22 cellular contexts compared by ENCODE assay signal in the genomic region with DNA sequence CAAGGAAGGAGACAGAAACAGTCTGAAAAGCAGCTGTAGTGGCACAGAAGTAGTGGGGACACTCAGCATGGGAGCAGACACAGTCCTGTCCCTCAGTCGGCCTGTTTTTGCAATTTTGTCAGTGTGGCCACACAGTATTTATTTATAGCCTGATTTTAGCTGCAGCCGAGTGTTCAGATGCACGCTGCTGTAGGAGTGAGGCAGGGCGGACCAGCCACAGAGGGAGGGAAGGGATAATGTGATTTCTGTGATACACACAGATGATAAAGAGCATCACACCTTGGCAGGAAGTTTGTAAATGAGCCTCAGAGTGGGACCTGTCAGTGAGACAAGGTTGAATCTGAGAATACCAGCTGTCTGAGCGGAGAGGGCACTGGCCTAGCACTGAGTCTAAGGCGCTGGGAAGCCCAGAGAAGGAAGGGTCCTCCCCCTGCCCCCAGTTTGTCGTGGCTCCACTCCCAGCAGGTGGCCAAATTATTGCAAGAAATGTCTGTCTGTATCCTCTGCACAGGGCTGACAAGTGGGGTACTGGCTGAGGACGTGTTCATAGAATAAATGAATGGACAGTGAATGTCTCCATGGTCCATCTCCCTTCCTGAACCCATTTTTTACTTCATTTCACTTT.
DNase-seq lines count a peak whose midpoint lies in the region; ATAC-seq and TF ChIP-seq lines count a peak whose summit lies in the region.
"Had no signal": no experiment of that assay in that cellular context is flagged by ENCODE, and none has a peak within 500 bp of the region (broad histone marks: within the 10 kb centered on the region; RNA-seq: fewer than 3 reads in every experiment).

No MANE protein-coding gene starts in this region.

- TF ChIP-seq POLR2A in NB4 (IDR thresholded peaks at IDR 0.05; ENCODE audit: extremely low read depth, insufficient read length) = no peak

- peak; percentile 41 for ATAC-seq in central memory CD8-positive, alpha-beta T cell (replicated peaks; ENCODE audit: extremely low read depth, poor library complexity, severe bottlenecking)
- no peak for ATAC-seq in stimulated activated naive CD8-positive, alpha-beta T cell treated with anti-CD3 and anti-CD28 coated beads, Interleukin-15, amount 100 ng/mL, for 72 hours
- ATAC-seq in stimulated activated naive B cell treated with anti-CD40 and anti-IgM and Interleukin-4, amounts not matched to agents 10 μg/mL and 1 μg/mL and 100 μg/mL, for 72 hours (replicated peaks) = no peak
- ATAC-seq: HCT116, left colon, Panc1 had no signal

- H3K9me3 Mint-ChIP-seq in activated naive CD4-positive, alpha-beta T cell treated with anti-CD3 and anti-CD28 coated beads, Interleukin-2, amount 50 U/mL, for 24 hours = no peaks in the 10 kb centered on the region
- H3K9me3 Mint-ChIP-seq in central memory CD8-positive, alpha-beta T cell = no peaks in the 10 kb centered on the region
- H3K9me3 Mint-ChIP-seq in stimulated activated naive CD8-positive, alpha-beta T cell treated with anti-CD3 and anti-CD28 coated beads, Interleukin-15, amount 100 ng/mL, for 72 hours = no peaks in the 10 kb centered on the region
- no peaks in the 10 kb centered on the region for H3K9me3 Mint-ChIP-seq in stimulated activated naive B cell treated with anti-CD40 and anti-IgM and Interleukin-4, amounts not matched to agents 10 μg/mL and 1 μg/mL and 100 μg/mL, for 72 hours

- no peak for DNase-seq in activated naive CD4-positive, alpha-beta T cell treated with Interleukin-2 at 50 U/mL for 16 hours
- DNase-seq in NB4 (ENCODE audit: low read depth) = no peak
- no peak for DNase-seq in central memory CD8-positive, alpha-beta T cell (ENCODE audit: low spot score in 2 of 2)
- no peak for DNase-seq in stimulated activated naive CD8-positive, alpha-beta T cell treated with anti-CD3 and anti-CD28 coated beads, Interleukin-15, amount 100 ng/mL, for 72 hours
- DNase-seq in stimulated activated naive B cell treated with anti-CD40 and anti-IgM and Interleukin-4, amounts not matched to agents 10 μg/mL and 1 μg/mL and 100 μg/mL, for 72 hours = no peak
- DNase-seq in cerebellar cortex (ENCODE audit: low spot score) = no peak
- no peak for DNase-seq in NCI-H345 treated with DMSO at 0.1 percent for 48 hours (lab: John Stamatoyannopoulos, UW; ENCODE audit: unreplicated experiment)
- DNase-seq: AML-193; anterior cingulate cortex; DMS53; foreskin melanocyte; left colon; midbrain; NCI-H1048; NCI-H2081 treated with DMSO at 0.1 percent for 48 hours; NCI-H526 treated with DMSO at 0.1 percent for 48 hours; ovary; stimulated activated CD4-positive, alpha-beta T cell treated with anti-CD3 and anti-CD28 coated beads, Interleukin-4, amount 100 ng/mL, for 4 hours; thyroid gland had no signal

- peaks cover 92% of the 10 kb centered on the region for H3K4me1 Mint-ChIP-seq in activated naive CD4-positive, alpha-beta T cell treated with anti-CD3 and anti-CD28 coated beads, Interleukin-2, amount 50 U/mL, for 24 hours
- H3K4me1 Mint-ChIP-seq in central memory CD8-positive, alpha-beta T cell = peaks cover 85% of the 10 kb centered on the region
- peaks cover 88% of the 10 kb centered on the region for H3K4me1 Mint-ChIP-seq in stimulated activated naive CD8-positive, alpha-beta T cell treated with anti-CD3 and anti-CD28 coated beads, Interleukin-15, amount 100 ng/mL, for 72 hours
- H3K4me1 Mint-ChIP-seq in stimulated activated naive B cell treated with anti-CD40 and anti-IgM and Interleukin-4, amounts not matched to agents 10 μg/mL and 1 μg/mL and 100 μg/mL, for 72 hours = peaks cover 68 to 90% of the 10 kb centered on the region in 2 donors

- H3K4me3 ChIP-seq in NB4 (ENCODE audit: low read depth, low read length) = peak overlapping the region; percentile 13
- H3K4me3 ChIP-seq: ovary, thyroid gland had no signal

- peak overlapping the region; percentile 93 for H3K4me3 Mint-ChIP-seq in activated naive CD4-positive, alpha-beta T cell treated with anti-CD3 and anti-CD28 coated beads, Interleukin-2, amount 50 U/mL, for 24 hours
- peak overlapping the region; percentile 96 for H3K4me3 Mint-ChIP-seq in central memory CD8-positive, alpha-beta T cell
- H3K4me3 Mint-ChIP-seq in stimulated activated naive CD8-positive, alpha-beta T cell treated with anti-CD3 and anti-CD28 coated beads, Interleukin-15, amount 100 ng/mL, for 72 hours = peak overlapping the region; percentile 99
- H3K4me3 Mint-ChIP-seq in stimulated activated naive B cell treated with anti-CD40 and anti-IgM and Interleukin-4, amounts not matched to agents 10 μg/mL and 1 μg/mL and 100 μg/mL, for 72 hours = no peak overlapping the region

- TF ChIP-seq CTCF in NB4 (IDR thresholded peaks at IDR 0.05; ENCODE audit: low read depth, low read length) = no peak

- H3K27ac Mint-ChIP-seq in activated naive CD4-positive, alpha-beta T cell treated with anti-CD3 and anti-CD28 coated beads, Interleukin-2, amount 50 U/mL, for 24 hours = peak overlapping the region; percentile 36
- H3K27ac Mint-ChIP-seq in central memory CD8-positive, alpha-beta T cell (ENCODE audit: low read depth) = peak overlapping the region; percentile 92
- H3K27ac Mint-ChIP-seq in stimulated activated naive CD8-positive, alpha-beta T cell treated with anti-CD3 and anti-CD28 coated beads, Interleukin-15, amount 100 ng/mL, for 72 hours = peak overlapping the region in 1 of 2 donors; percentile 59
- H3K27ac Mint-ChIP-seq in stimulated activated naive B cell treated with anti-CD40 and anti-IgM and Interleukin-4, amounts not matched to agents 10 μg/mL and 1 μg/mL and 100 μg/mL, for 72 hours = no peak overlapping the region

- no peaks in the 10 kb centered on the region for H3K27me3 Mint-ChIP-seq in activated naive CD4-positive, alpha-beta T cell treated with anti-CD3 and anti-CD28 coated beads, Interleukin-2, amount 50 U/mL, for 24 hours
- H3K27me3 Mint-ChIP-seq in central memory CD8-positive, alpha-beta T cell = no peaks in the 10 kb centered on the region
- no peaks in the 10 kb centered on the region for H3K27me3 Mint-ChIP-seq in stimulated activated naive CD8-positive, alpha-beta T cell treated with anti-CD3 and anti-CD28 coated beads, Interleukin-15, amount 100 ng/mL, for 72 hours
- no peaks in the 10 kb centered on the region for H3K27me3 Mint-ChIP-seq in stimulated activated naive B cell treated with anti-CD40 and anti-IgM and Interleukin-4, amounts not matched to agents 10 μg/mL and 1 μg/mL and 100 μg/mL, for 72 hours

- no peaks in the 10 kb centered on the region for H3K36me3 Mint-ChIP-seq in activated naive CD4-positive, alpha-beta T cell treated with anti-CD3 and anti-CD28 coated beads, Interleukin-2, amount 50 U/mL, for 24 hours
- H3K36me3 Mint-ChIP-seq in central memory CD8-positive, alpha-beta T cell (ENCODE audit: insufficient read depth) = peaks cover 41% of the 10 kb centered on the region
- H3K36me3 Mint-ChIP-seq in stimulated activated naive B cell treated with anti-CD40 and anti-IgM and Interleukin-4, amounts not matched to agents 10 μg/mL and 1 μg/mL and 100 μg/mL, for 72 hours = peaks cover 6 to 24% of the 10 kb centered on the region in 2 donors

Comparison
In these comparisons a context has a peak if more than half of its experiments do, and no peak if none do; other contexts are left out.
1. H3K4me3 Mint-ChIP-seq: peak in activated naive CD4-positive, alpha-beta T cell treated with anti-CD3 and anti-CD28 coated beads, Interleukin-2, amount 50 U/mL, for 24 hours (single experiment), central memory CD8-positive, alpha-beta T cell (single experiment) and stimulated activated naive CD8-positive, alpha-beta T cell treated with anti-CD3 and anti-CD28 coated beads, Interleukin-15, amount 100 ng/mL, for 72 hours (2 of 2); none in stimulated activated naive B cell treated with anti-CD40 and anti-IgM and Interleukin-4, amounts not matched to agents 10 μg/mL and 1 μg/mL and 100 μg/mL, for 72 hours (0 of 2).